ENCODE assay signal across 8 cellular contexts in the genomic region with DNA sequence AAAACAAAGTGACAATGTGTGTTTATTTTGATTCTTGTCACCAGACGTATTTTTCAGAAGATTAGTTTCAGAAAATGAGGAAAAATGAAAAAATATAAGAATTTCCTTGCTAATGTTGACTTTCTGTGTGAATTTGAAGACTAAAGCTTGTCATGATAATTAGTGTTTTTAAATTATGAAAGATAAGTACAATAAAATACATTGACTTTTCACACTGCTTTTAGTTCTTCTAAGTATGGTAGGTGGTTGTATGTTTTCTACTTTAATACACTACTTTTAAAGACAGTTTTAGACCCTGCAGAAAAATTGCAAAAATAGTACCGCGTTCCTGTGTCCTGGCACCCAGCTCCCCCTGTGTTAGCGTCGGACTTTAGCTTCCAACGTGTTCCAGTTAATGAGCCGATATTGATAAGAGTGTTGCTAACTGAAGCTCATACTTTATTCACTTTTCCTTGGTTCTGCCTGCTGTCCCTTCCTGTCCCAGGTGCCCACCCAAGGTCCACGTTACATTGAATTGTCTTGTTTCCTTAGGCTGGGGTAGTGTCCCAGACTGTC. TPM values are rescaled to one million over a fixed set of nuclear protein-coding genes. Genes with fewer than 3 reads are reported as not detected.
DNase-seq lines count a peak whose midpoint lies in the region; ATAC-seq and TF ChIP-seq lines count a peak whose summit lies in the region.

No MANE protein-coding gene starts in this region.

- ATAC-seq in T-helper 17 cell (no peak), foreskin keratinocyte (no peak), GM21360 (IDR thresholded peaks at IDR 0.05; ENCODE audit: unreplicated experiment) (no peak)

- peaks cover 5% of the 10 kb centered on the region for H3K9me3 ChIP-seq in T-helper 17 cell (ENCODE audit: control insufficient read depth, low read length, poor library complexity, severe bottlenecking)
- H3K9me3 ChIP-seq in skeletal muscle satellite cell (replicated peaks; ENCODE audit: low read length): no peaks in the 10 kb centered on the region

- peaks cover 15% of the 10 kb centered on the region for H3K36me3 ChIP-seq in skeletal muscle satellite cell (ENCODE audit: insufficient read depth, low read length)

- peaks cover 5% of the 10 kb centered on the region for H3K36me3 Mint-ChIP-seq in T-helper 17 cell (ENCODE audit: low read depth)

- H3K27me3 ChIP-seq in foreskin keratinocyte: no peaks in the 10 kb centered on the region
- no peaks in the 10 kb centered on the region for H3K27me3 ChIP-seq in skeletal muscle satellite cell (ENCODE audit: control insufficient read depth, insufficient read depth, low read length)

- peak overlapping the region; percentile 78 for H3K4me3 Mint-ChIP-seq in T-helper 17 cell

- DNase-seq in DMS53 (lab: John Stamatoyannopoulos, UW) (peak; percentile 27), DMS53 treated with DMSO at 0.1 percent for 48 hours (lab: John Stamatoyannopoulos, UW; ENCODE audit: unreplicated experiment) (no peak), T-helper 17 cell (no peak), foreskin keratinocyte (no peak), SKM-1 (lab: John Stamatoyannopoulos, UW; ENCODE audit: unreplicated experiment) (no peak), cortex of kidney (lab: John Stamatoyannopoulos, UW) (no peak)

- peak overlapping the region; percentile 59 for H3K27ac ChIP-seq in foreskin keratinocyte

- H3K9ac ChIP-seq in skeletal muscle satellite cell (ENCODE audit: low read depth, low read length): peak overlapping the region; percentile 88

- peak overlapping the region; percentile 59 for H3K27ac Mint-ChIP-seq in T-helper 17 cell

- H3K4me1 ChIP-seq in foreskin keratinocyte: no peaks in the 10 kb centered on the region
- H3K4me1 ChIP-seq in skeletal muscle satellite cell (ENCODE audit: control insufficient read depth, insufficient read depth, low read length): peaks cover 10% of the 10 kb centered on the region

- H3K27me3 Mint-ChIP-seq in T-helper 17 cell: no peaks in the 10 kb centered on the region

- peak overlapping the region; percentile 93 for H3K4me2 ChIP-seq in skeletal muscle satellite cell (ENCODE audit: low read length)

- peak overlapping the region; percentile 96 for H3K4me3 ChIP-seq in skeletal muscle satellite cell (ENCODE audit: low read length)

- no peak for TF ChIP-seq CTCF in foreskin keratinocyte (conservative IDR thresholded peaks at IDR 0.05)

- H3K4me1 Mint-ChIP-seq in T-helper 17 cell: peaks cover 23% of the 10 kb centered on the region

RNA-seq across cellular contexts. Expression of gene RBFA, which starts 0.7 kb away (rescaled TPM):
- total RNA-seq in T-helper 17 cell (10 to 100 TPM; 15.0 to 16.1 TPM), foreskin keratinocyte (28.8 and 31.2 TPM in 2 replicates)
- 33.1 and 35.5 TPM in 2 replicates for polyA plus RNA-seq in foreskin keratinocyte
- total RNA-seq in skeletal muscle satellite cell (2012; rRNA removed): 33.7 and 41.3 TPM in 2 replicates

RNA-seq across cellular contexts. Expression of gene TXNL4A, which starts 46.6 kb away (rescaled TPM):
- total RNA-seq in T-helper 17 cell: 10 to 100 TPM; 75.2 to 77.2 TPM
- total RNA-seq in foreskin keratinocyte: 124 and 135 TPM in 2 replicates
- polyA plus RNA-seq in foreskin keratinocyte: 187 and 200 TPM in 2 replicates
- 73.6 and 76.3 TPM in 2 replicates for total RNA-seq in skeletal muscle satellite cell (2012; rRNA removed)
